In genomic region chr2:95295376-95295775, GRCh38 we compare ENCODE assay signal across 17 cellular contexts. TPM values are rescaled to one million over a fixed set of nuclear protein-coding genes. Genes with fewer than 3 reads are reported as not detected.
DNase-seq lines count a peak whose midpoint lies in the region; ATAC-seq lines count a peak whose summit lies in the region.
"Had no signal": no experiment of that assay in that cellular context is flagged by ENCODE, and none has a peak within 500 bp of the region (broad histone marks: within the 10 kb centered on the region; RNA-seq: fewer than 3 reads in every experiment).

No MANE protein-coding gene starts in this region.

- no peaks in the 10 kb centered on the region for H3K27me3 Mint-ChIP-seq in T-helper 2 cell treated with Interferon-gamma antibody and Interleukin-4, amounts not matched to agents 5 μg/mL and 100 μg/mL, for 36 hours (ENCODE audit: low read depth)
- H3K27me3 Mint-ChIP-seq: CD4-positive, alpha-beta T cell had no signal

- H3K4me3 Mint-ChIP-seq in T-helper 2 cell treated with Interferon-gamma antibody and Interleukin-4, amounts not matched to agents 5 μg/mL and 100 μg/mL, for 36 hours, result no peak overlapping the region
- H3K4me3 Mint-ChIP-seq: B cell; CD4-positive, alpha-beta T cell; CD8-positive, alpha-beta memory T cell had no signal

- no peaks in the 10 kb centered on the region for H3K36me3 Mint-ChIP-seq in T-helper 2 cell treated with Interferon-gamma antibody and Interleukin-4, amounts not matched to agents 5 μg/mL and 100 μg/mL, for 36 hours (ENCODE audit: low read depth)

- peaks cover 11% of the 10 kb centered on the region for H3K9me3 Mint-ChIP-seq in T-helper 2 cell treated with Interferon-gamma antibody and Interleukin-4, amounts not matched to agents 5 μg/mL and 100 μg/mL, for 36 hours

- no peak overlapping the region for H3K27ac Mint-ChIP-seq in T-helper 2 cell treated with Interferon-gamma antibody and Interleukin-4, amounts not matched to agents 5 μg/mL and 100 μg/mL, for 36 hours
- H3K27ac Mint-ChIP-seq: B cell; CD4-positive, alpha-beta T cell had no signal

- H3K27ac ChIP-seq in angular gyrus (ENCODE audit: low read depth, low read length) (peak overlapping the region; percentile 78), cingulate gyrus (ENCODE audit: low read depth, low read length) (peak overlapping the region; percentile 39), temporal lobe (ENCODE audit: low read depth, low read length) (peak overlapping the region; percentile 56)
- H3K27ac ChIP-seq: BLaER1, C4-2B had no signal

- DNase-seq in T-helper 2 cell treated with Interferon-gamma antibody and Interleukin-4, amounts not matched to agents 5 μg/mL and 100 μg/mL, for 36 hours (ENCODE audit: low spot score), result no peak
- no peak for DNase-seq in NCI-H1105 (lab: John Stamatoyannopoulos, UW)
- DNase-seq: CD4-positive, alpha-beta T cell; CD8-positive, alpha-beta memory T cell; EL; GDM1; GOT3; H7; HCEC 1CT had no signal

- no peaks in the 10 kb centered on the region for H3K4me1 Mint-ChIP-seq in T-helper 2 cell treated with Interferon-gamma antibody and Interleukin-4, amounts not matched to agents 5 μg/mL and 100 μg/mL, for 36 hours (ENCODE audit: low read depth)
- H3K4me1 Mint-ChIP-seq: B cell; CD8-positive, alpha-beta memory T cell had no signal

- no peak for ATAC-seq in GM21528 (IDR thresholded peaks at IDR 0.05; ENCODE audit: low FRiP score, unreplicated experiment)
- ATAC-seq: GM12878 had no signal

RNA-seq across cellular contexts. Expression of gene KCNIP3, which starts 1.8 kb away (rescaled TPM):
- total RNA-seq in temporal lobe, result 3.0 TPM
- total RNA-seq: B cell; CD8-positive, alpha-beta memory T cell; GM12878 had no signal

RNA-seq across cellular contexts. Expression of gene PROM2, which starts 21.1 kb away (rescaled TPM):
- 0.98 TPM for total RNA-seq in temporal lobe
- total RNA-seq: GM12878 had no signal
